8 cellular contexts compared by ENCODE assay signal in the genomic region with DNA sequence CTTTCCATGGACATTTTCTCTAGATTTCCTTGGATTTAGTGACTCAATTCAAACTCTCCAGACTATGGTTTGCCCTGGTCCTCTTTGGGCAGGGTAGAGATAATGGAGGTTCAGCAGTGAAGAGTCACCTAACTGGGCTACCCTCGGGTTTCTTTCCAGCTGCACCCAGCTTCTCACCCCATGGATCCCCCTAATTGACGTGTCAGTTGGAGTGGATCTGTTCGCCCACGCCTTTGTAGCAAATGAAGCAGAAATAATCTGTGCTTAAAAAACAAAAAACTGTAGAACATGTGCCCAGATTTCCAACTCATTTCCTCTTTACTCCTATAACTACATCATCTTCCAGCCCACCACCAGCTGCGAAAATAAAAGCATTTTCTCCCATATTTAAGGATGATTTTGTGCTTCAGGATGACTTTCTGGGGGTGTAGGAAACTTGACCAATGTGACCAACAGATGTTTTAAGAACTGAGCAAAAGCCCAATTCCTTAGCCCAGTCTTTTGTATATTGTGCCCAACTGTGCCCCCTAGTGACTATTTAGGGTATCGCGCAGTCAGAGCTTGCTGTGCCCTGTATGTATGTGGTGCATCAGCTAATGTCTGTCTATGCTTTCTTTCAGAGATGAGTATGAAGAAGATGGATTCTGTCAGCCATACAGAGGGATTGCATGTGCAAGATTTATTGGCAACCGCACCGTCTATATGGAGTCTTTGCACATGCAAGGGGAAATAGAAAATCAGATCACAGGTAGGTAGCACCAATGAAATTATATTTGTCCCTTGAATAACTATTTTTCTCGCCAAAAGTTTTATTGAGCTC.
A peak's percentile ranks its signal among the peaks of the same experiment; 100 is the strongest.
DNase-seq lines count a peak whose midpoint lies in the region; ATAC-seq and TF ChIP-seq lines count a peak whose summit lies in the region.

No MANE protein-coding gene starts in this region.

- no peak overlapping the region for H3K27ac Mint-ChIP-seq in activated naive CD8-positive, alpha-beta T cell treated with anti-CD3 and anti-CD28 coated beads, Interleukin-2, amount 50 U/mL, for 24 hours

- no peaks in the 10 kb centered on the region for H3K9me3 Mint-ChIP-seq in activated naive CD8-positive, alpha-beta T cell treated with anti-CD3 and anti-CD28 coated beads, Interleukin-2, amount 50 U/mL, for 24 hours

- H3K4me3 Mint-ChIP-seq in activated naive CD8-positive, alpha-beta T cell treated with anti-CD3 and anti-CD28 coated beads, Interleukin-2, amount 50 U/mL, for 24 hours = no peak overlapping the region

- peaks cover 2% of the 10 kb centered on the region for H3K27me3 Mint-ChIP-seq in activated naive CD8-positive, alpha-beta T cell treated with anti-CD3 and anti-CD28 coated beads, Interleukin-2, amount 50 U/mL, for 24 hours

- peak; percentile 70 for ATAC-seq in SK-N-SH treated with all-trans-retinoic acid at 6 μM for 48 hours
- ATAC-seq in activated naive CD8-positive, alpha-beta T cell treated with anti-CD3 and anti-CD28 coated beads, Interleukin-2, amount 50 U/mL, for 24 hours = peak; percentile 52
- ATAC-seq in left cardiac atrium = peak; percentile 80 to 82
- ATAC-seq in GM18870 (IDR thresholded peaks at IDR 0.05; ENCODE audit: unreplicated experiment) = no peak

- intact Hi-C loops in left cardiac atrium (cut with DNase I) = loop anchor here (5.0 to 10.0 kb wide), 3 partner anchors 202 to 520 kb away; no protein-coding TSS in a partner anchor

- H3K36me3 Mint-ChIP-seq in activated naive CD8-positive, alpha-beta T cell treated with anti-CD3 and anti-CD28 coated beads, Interleukin-2, amount 50 U/mL, for 24 hours (ENCODE audit: low read depth) = no peaks in the 10 kb centered on the region

- H3K4me1 Mint-ChIP-seq in activated naive CD8-positive, alpha-beta T cell treated with anti-CD3 and anti-CD28 coated beads, Interleukin-2, amount 50 U/mL, for 24 hours = no peaks in the 10 kb centered on the region

- DNase-seq in EH (ENCODE audit: low read depth) (peak; percentile 84), H4 (ENCODE audit: low spot score) (peak; percentile 77), MV-4-11 (lab: John Stamatoyannopoulos, UW) (peak; percentile 46), left cardiac atrium (peak; percentile 68), renal cortical epithelial cell (ENCODE audit: low read depth) (peak; percentile 69)
- DNase-seq in activated naive CD8-positive, alpha-beta T cell treated with anti-CD3 and anti-CD28 coated beads, Interleukin-2, amount 50 U/mL, for 24 hours = peak; percentile 72

TF ChIP-seq in SK-N-SH treated with all-trans-retinoic acid at 6 μM for 48 hours, 23 proteins besides CTCF, POLR2A, EP300 and RAD21:
- TF ChIP-seq BACH2 (CRISPR knock-in tag; IDR thresholded peaks at IDR 0.05; ENCODE audit: borderline replicate concordance) = no peak
- TF ChIP-seq TCF4 (CRISPR knock-in tag; IDR thresholded peaks at IDR 0.05; ENCODE audit: borderline replicate concordance) = peak; percentile 55; the same call in 1 of the 2 replicates
